8 cellular contexts compared by ENCODE assay signal in the genomic region with DNA sequence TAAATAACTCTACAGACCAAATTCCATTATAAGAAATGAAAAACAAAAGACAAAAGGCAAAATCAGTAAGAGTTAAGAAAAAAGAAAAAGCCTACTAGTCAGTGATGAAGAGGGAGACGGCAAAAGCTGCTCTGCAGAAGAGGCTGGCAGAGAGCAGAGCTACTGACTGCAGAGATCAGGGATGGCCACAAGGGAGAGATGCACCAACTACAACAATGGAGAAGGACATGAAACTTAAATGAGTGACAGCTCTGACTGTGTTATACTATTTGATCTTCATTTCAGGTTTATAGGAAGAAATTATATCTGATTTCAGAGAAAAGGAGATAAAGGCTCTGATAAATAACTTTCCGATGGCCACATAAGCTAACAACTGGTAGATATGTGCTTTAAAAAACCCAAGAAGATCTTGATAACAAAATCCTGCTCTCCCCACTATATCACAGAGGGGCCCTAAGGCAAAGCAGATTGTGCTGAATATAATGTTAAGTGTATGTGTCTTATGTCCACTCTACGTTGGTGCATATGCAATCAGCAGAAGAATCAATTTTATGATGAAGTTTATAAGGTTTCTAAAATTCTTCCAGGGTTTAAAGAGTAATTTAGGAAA. TPM values are rescaled to one million over a fixed set of nuclear protein-coding genes. Genes with fewer than 3 reads are reported as not detected.
DNase-seq lines count a peak whose midpoint lies in the region; ATAC-seq and TF ChIP-seq lines count a peak whose summit lies in the region.

No MANE protein-coding gene starts in this region.

- no peak for TF ChIP-seq POLR2A in spleen (IDR thresholded peaks at IDR 0.05)

- peaks cover 0 to 4% (median 0%) of the 10 kb centered on the region in 6 donors for H3K4me1 ChIP-seq in spleen

- no peak for TF ChIP-seq EP300 in neural cell (conservative IDR thresholded peaks at IDR 0.05; ENCODE audit: poor library complexity, severe bottlenecking)

- no peak overlapping the region for H2AFZ ChIP-seq in neural cell (ENCODE audit: low read depth, low read length)

- no peaks in the 10 kb centered on the region for H3F3A ChIP-seq in neural cell (ENCODE audit: insufficient read depth, low read length, poor library complexity, severe bottlenecking)

- ATAC-seq in GM18867 (IDR thresholded peaks at IDR 0.05; ENCODE audit: unreplicated experiment), result peak; percentile 66

- no peaks in the 10 kb centered on the region for H4K20me1 ChIP-seq in neural cell (ENCODE audit: insufficient read depth)

- H3K4me2 ChIP-seq in neural cell (ENCODE audit: low read length), result no peak overlapping the region

- H3K36me3 ChIP-seq in neural cell (ENCODE audit: insufficient read depth, low read length) (peaks cover 21% of the 10 kb centered on the region), spleen (peaks cover 0 to 100% (median 36%) of the 10 kb centered on the region in 6 donors)

- intact Hi-C loops in dorsolateral prefrontal cortex (cut with DNase I) (loop anchor here in 1 of 2 donors (10.0 kb wide), 1 partner anchor 127 kb away; a partner anchor contains a TSS), spleen (cut with DNase I; ENCODE audit: low total_unique reads) (no loop called here)

- H3K4me3 ChIP-seq in dorsolateral prefrontal cortex (no peak overlapping the region), neural cell (ENCODE audit: low read length) (no peak overlapping the region), spleen (no peak overlapping the region)

- TF ChIP-seq RAD21 in neural cell (conservative IDR thresholded peaks at IDR 0.05), result peak; percentile 49

- H3K27ac ChIP-seq in dorsolateral prefrontal cortex (peak overlapping the region in 7 of 59 donors; percentile 3 to 47 (median 28)), neural cell (ENCODE audit: low read length) (no peak overlapping the region), spleen (no peak overlapping the region)

- H3K9ac ChIP-seq in neural cell (ENCODE audit: low read length), result no peak overlapping the region

- DNase-seq in AG20443 (ENCODE audit: low spot score), result peak; percentile 32
- DNase-seq in NAMALWA (ENCODE audit: low spot score), result peak; percentile 50
- peak in 2 of 10 donors; percentile 22 to 41 for DNase-seq in dorsolateral prefrontal cortex
- DNase-seq in T1000 (lab: John Stamatoyannopoulos, UW), result no peak
- no peak for DNase-seq in NCI-H187 treated with DMSO at 0.1 percent for 48 hours (lab: John Stamatoyannopoulos, UW)
- no peak for DNase-seq in spleen

- TF ChIP-seq CTCF in dorsolateral prefrontal cortex (IDR thresholded peaks at IDR 0.05 in 54 of 56, conservative IDR thresholded peaks at IDR 0.05 in 2 of 56; ENCODE audit: low read depth in 1 of 56, partially characterized antibody in 56 of 56) (peak in 49 of 56 donors; percentile 18 to 70 (median 43)), neural cell (IDR thresholded peaks at IDR 0.05; ENCODE audit: poor library complexity, severe bottlenecking) (peak; percentile 56), spleen (IDR thresholded peaks at IDR 0.05 in 8 of 11, conservative IDR thresholded peaks at IDR 0.05 in 3 of 11) (peak in 4 of 11 experiments; percentile 12 to 44 (median 19))

- no peaks in the 10 kb centered on the region for H3K79me2 ChIP-seq in neural cell (replicated peaks; ENCODE audit: insufficient read depth, low read length)

- WGBS in spleen, 5 donors, result 81 to 94% (median 90%) methylated on average over 3 of the region's 3 CpGs

- H3K9me3 ChIP-seq in neural cell (ENCODE audit: low read length) (no peaks in the 10 kb centered on the region), spleen (no peaks in the 10 kb centered on the region)

- H3K9me2 ChIP-seq in neural cell (ENCODE audit: insufficient read depth, low read length), result no peaks in the 10 kb centered on the region

- H3K27me3 ChIP-seq in dorsolateral prefrontal cortex (no peaks in the 10 kb centered on the region), neural cell (ENCODE audit: insufficient read depth, low read depth, low read length) (no peaks in the 10 kb centered on the region), spleen (replicated peaks in 1 of 7) (no peaks in the 10 kb centered on the region)

TF ChIP-seq in neural cell, 6 proteins besides CTCF, POLR2A, EP300 and RAD21:
- TF ChIP-seq EZH2 (IDR thresholded peaks at IDR 0.05; ENCODE audit: borderline replicate concordance, insufficient read depth, low read length, poor library complexity, severe bottlenecking) (no peak), SMC3 (conservative IDR thresholded peaks at IDR 0.05; ENCODE audit: poor library complexity) (peak; percentile 56)
TF ChIP-seq in neural cell: peak in this region for 1.

RNA-seq across cellular contexts. Expression of a gene that starts 58.4 kb away (rescaled TPM):
- total RNA-seq in dorsolateral prefrontal cortex, result 10 to 100 TPM in 107 of 120 experiments, 1 to 10 TPM in 13; 7.4 to 18.5 (median 12.7) TPM
- 18.5 and 30.2 TPM in 2 replicates for polyA plus RNA-seq in neural cell
- 30.9 and 38.4 TPM in 2 replicates for polyA minus RNA-seq in neural cell
- 10 to 100 TPM; 12.2 to 28.3 (median 15.1) TPM for total RNA-seq in spleen
- polyA plus RNA-seq in spleen, result 10 to 100 TPM in 2 of 3 donors, 1 to 10 TPM in 1; 8.9 to 11.5 (median 10.1) TPM

Comparison
In these comparisons a context has a peak if more than half of its experiments do, and no peak if none do; other contexts are left out.
1. DNase-seq: peak in AG20443 (single experiment) and NAMALWA (single experiment); none in T1000 (single experiment), NCI-H187 treated with DMSO at 0.1 percent for 48 hours (single experiment) and spleen (single experiment).